In the genomic region with DNA sequence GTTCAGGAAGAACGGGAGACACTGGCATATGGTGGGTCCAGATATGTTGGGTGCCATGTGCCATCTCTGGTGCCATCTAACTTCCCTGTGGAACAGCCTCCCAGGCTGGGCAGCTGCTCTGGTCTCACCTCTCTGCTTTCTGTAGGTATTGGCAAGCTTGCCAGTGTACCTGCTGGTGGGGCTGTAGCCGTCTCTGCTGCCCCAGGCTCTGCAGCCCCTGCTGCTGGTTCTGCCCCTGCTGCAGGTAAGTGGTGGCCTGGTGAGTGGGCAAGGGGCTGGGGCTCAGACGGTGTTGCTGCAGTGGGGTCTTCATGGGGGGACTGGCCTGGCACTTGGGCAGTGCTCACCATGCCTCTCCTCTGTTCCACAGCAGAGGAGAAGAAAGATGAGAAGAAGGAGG, we compare ENCODE assay signal across 14 cellular contexts. TPM values are rescaled to one million over a fixed set of nuclear protein-coding genes. Genes with fewer than 3 reads are reported as not detected.
DNase-seq lines count a peak whose midpoint lies in the region; ATAC-seq and TF ChIP-seq lines count a peak whose summit lies in the region.
"Had no signal": no experiment of that assay in that cellular context is flagged by ENCODE, and none has a peak within 500 bp of the region (broad histone marks: within the 10 kb centered on the region; RNA-seq: fewer than 3 reads in every experiment).

No MANE protein-coding gene starts in this region.

- CTCF ChIA-PET in activated naive CD4-positive, alpha-beta T cell treated with anti-CD3 and anti-CD28 coated beads for 36 hours (lab: Charles Lee), result no interaction called here

- no peak overlapping the region for H3K4me3 ChIP-seq in SK-N-MC
- H3K4me3 ChIP-seq in endodermal cell (ENCODE audit: low read length), result no peak overlapping the region
- no peak overlapping the region for H3K4me3 ChIP-seq in sigmoid colon
- H3K4me3 ChIP-seq: SJSA1, vagina had no signal

- no peak for DNase-seq in activated naive CD4-positive, alpha-beta T cell treated with anti-CD3 and anti-CD28 coated beads for 36 hours
- no peak for DNase-seq in activated naive CD4-positive, alpha-beta T cell treated with Interleukin-2 at 50 U/mL for 16 hours
- no peak for DNase-seq in SK-N-MC (ENCODE audit: low read depth, low spot score)
- DNase-seq in endodermal cell, result no peak
- DNase-seq in stimulated activated naive CD8-positive, alpha-beta T cell treated with anti-CD3 and anti-CD28 coated beads, Interleukin-15, amount 100 ng/mL, for 72 hours, result no peak
- no peak for DNase-seq in germinal center (ENCODE audit: low spot score)
- DNase-seq in NCI-H82 treated with DMSO at 0.1 percent for 48 hours (lab: John Stamatoyannopoulos, UW; ENCODE audit: unreplicated experiment), result no peak
- no peak for DNase-seq in sigmoid colon
- DNase-seq: anterior cingulate cortex; KBM-7; NCI-H146; stimulated activated CD4-positive, alpha-beta T cell treated with anti-CD3 and anti-CD28 coated beads, Interleukin-12 subunit alpha, Interleukin-12 subunit beta, amount 100 ng/mL, for 4 hours had no signal

- no peak for TF ChIP-seq EP300 in sigmoid colon (IDR thresholded peaks at IDR 0.05)

- H3K9me3 ChIP-seq in SK-N-MC (ENCODE audit: low read depth, low read length) (no peaks in the 10 kb centered on the region), endodermal cell (ENCODE audit: control insufficient read depth, low read length) (no peaks in the 10 kb centered on the region), sigmoid colon (no peaks in the 10 kb centered on the region)
- H3K9me3 ChIP-seq: SJSA1, vagina had no signal

- no peaks in the 10 kb centered on the region for H3K27me3 ChIP-seq in endodermal cell (ENCODE audit: control insufficient read depth, insufficient read depth, low read length, poor library complexity, severe bottlenecking)
- no peaks in the 10 kb centered on the region for H3K27me3 ChIP-seq in sigmoid colon
- H3K27me3 ChIP-seq: SJSA1, vagina had no signal

- H3K4me1 Mint-ChIP-seq in activated naive CD4-positive, alpha-beta T cell treated with anti-CD3 and anti-CD28 coated beads for 36 hours (ENCODE audit: low read depth), result peaks cover 30% of the 10 kb centered on the region
- H3K4me1 Mint-ChIP-seq in endodermal cell, result peaks cover 17% of the 10 kb centered on the region
- peaks cover 53% of the 10 kb centered on the region for H3K4me1 Mint-ChIP-seq in stimulated activated naive CD8-positive, alpha-beta T cell treated with anti-CD3 and anti-CD28 coated beads, Interleukin-15, amount 100 ng/mL, for 72 hours

- peaks cover 31% of the 10 kb centered on the region for H3K36me3 Mint-ChIP-seq in activated naive CD4-positive, alpha-beta T cell treated with anti-CD3 and anti-CD28 coated beads for 36 hours (ENCODE audit: low read depth)
- H3K36me3 Mint-ChIP-seq in endodermal cell (ENCODE audit: low read depth), result peaks cover 31% of the 10 kb centered on the region

- H3K4me1 ChIP-seq in endodermal cell (ENCODE audit: control insufficient read depth, insufficient read depth, low read length), result no peaks in the 10 kb centered on the region
- peaks cover 0 to 28% (median 26%) of the 10 kb centered on the region in 4 donors for H3K4me1 ChIP-seq in sigmoid colon

- TF ChIP-seq POLR2A in sigmoid colon (IDR thresholded peaks at IDR 0.05), result no peak

- no peak overlapping the region for H3K9ac ChIP-seq in SK-N-MC (ENCODE audit: insufficient read length)
- no peak overlapping the region for H3K9ac ChIP-seq in endodermal cell (ENCODE audit: extremely low read depth, low read length, poor library complexity, severe bottlenecking)

- intact Hi-C loops in activated naive CD4-positive, alpha-beta T cell treated with anti-CD3 and anti-CD28 coated beads for 36 hours (cut with micrococcal nuclease), result no loop called here
- intact Hi-C loops in sigmoid colon (cut with DNase I), result no loop called here

- no peak for TF ChIP-seq CTCF in endodermal cell (conservative IDR thresholded peaks at IDR 0.05)
- TF ChIP-seq CTCF in sigmoid colon (IDR thresholded peaks at IDR 0.05), result no peak

- H3K9me3 Mint-ChIP-seq in activated naive CD4-positive, alpha-beta T cell treated with anti-CD3 and anti-CD28 coated beads for 36 hours, result no peaks in the 10 kb centered on the region
- H3K9me3 Mint-ChIP-seq in endodermal cell, result no peaks in the 10 kb centered on the region
- no peaks in the 10 kb centered on the region for H3K9me3 Mint-ChIP-seq in stimulated activated naive CD8-positive, alpha-beta T cell treated with anti-CD3 and anti-CD28 coated beads, Interleukin-15, amount 100 ng/mL, for 72 hours

- H3K27ac ChIP-seq in SK-N-MC (peak overlapping the region; percentile 99), endodermal cell (ENCODE audit: low read depth, low read length) (no peak overlapping the region), sigmoid colon (no peak overlapping the region)
- H3K27ac ChIP-seq: SJSA1, vagina had no signal

- H3K36me3 ChIP-seq in SK-N-MC (ENCODE audit: insufficient read depth, low read length) (peaks cover 39% of the 10 kb centered on the region), endodermal cell (ENCODE audit: control insufficient read depth, insufficient read depth, low read length) (peaks cover 31% of the 10 kb centered on the region), sigmoid colon (peaks cover 22 to 39% (median 24%) of the 10 kb centered on the region in 4 donors)

- peak overlapping the region; percentile 84 for H3K4me3 Mint-ChIP-seq in activated naive CD4-positive, alpha-beta T cell treated with anti-CD3 and anti-CD28 coated beads for 36 hours
- peak overlapping the region; percentile 85 for H3K4me3 Mint-ChIP-seq in endodermal cell
- peak overlapping the region; percentile 49 to 88 for H3K4me3 Mint-ChIP-seq in stimulated activated naive CD8-positive, alpha-beta T cell treated with anti-CD3 and anti-CD28 coated beads, Interleukin-15, amount 100 ng/mL, for 72 hours

- H3K27me3 Mint-ChIP-seq in activated naive CD4-positive, alpha-beta T cell treated with anti-CD3 and anti-CD28 coated beads for 36 hours (ENCODE audit: low read depth), result no peaks in the 10 kb centered on the region
- no peaks in the 10 kb centered on the region for H3K27me3 Mint-ChIP-seq in endodermal cell (ENCODE audit: insufficient read depth)
- H3K27me3 Mint-ChIP-seq in stimulated activated naive CD8-positive, alpha-beta T cell treated with anti-CD3 and anti-CD28 coated beads, Interleukin-15, amount 100 ng/mL, for 72 hours, result no peaks in the 10 kb centered on the region

- H3K27ac Mint-ChIP-seq in activated naive CD4-positive, alpha-beta T cell treated with anti-CD3 and anti-CD28 coated beads for 36 hours, result no peak overlapping the region
- H3K27ac Mint-ChIP-seq in endodermal cell, result peak overlapping the region; percentile 58
- peak overlapping the region in 1 of 2 donors; percentile 83 for H3K27ac Mint-ChIP-seq in stimulated activated naive CD8-positive, alpha-beta T cell treated with anti-CD3 and anti-CD28 coated beads, Interleukin-15, amount 100 ng/mL, for 72 hours

- WGBS in endodermal cell (ENCODE audit: insufficient coverage in 1 of 2, insufficient read length in 1 of 2), 2 experiments, result 97 to 100% methylated on average over 1 to 3 of the region's 3 CpGs
- WGBS in sigmoid colon, 2 donors, result 76 to 82% methylated on average over 3 of the region's 3 CpGs

- no peak for ATAC-seq in stimulated activated naive CD8-positive, alpha-beta T cell treated with anti-CD3 and anti-CD28 coated beads, Interleukin-15, amount 100 ng/mL, for 72 hours

RNA-seq across cellular contexts. Expression of gene RPLP2, which starts 2.6 kb away (rescaled TPM):
- total RNA-seq in activated naive CD4-positive, alpha-beta T cell treated with anti-CD3 and anti-CD28 coated beads for 36 hours, result 1,000 to 10,000 TPM; 3,807 to 3,940 TPM
- total RNA-seq in endodermal cell, result 1,000 to 10,000 TPM; 1,966 to 2,020 TPM
- 1,769 TPM for polyA plus RNA-seq in endodermal cell (2013, experiment 1 of 2)
- 1,602 TPM for polyA plus RNA-seq in endodermal cell (2013, experiment 2 of 2)
- 100 to 1,000 TPM; 405 to 632 (median 412) TPM for total RNA-seq in sigmoid colon
- polyA plus RNA-seq in sigmoid colon, result 1,000 to 10,000 TPM; 1,208 to 2,533 (median 1,777) TPM

RNA-seq across cellular contexts. Expression of gene PNPLA2, which starts 6.3 kb away (rescaled TPM):
- 10 to 100 TPM; 15.5 to 22.6 TPM for total RNA-seq in activated naive CD4-positive, alpha-beta T cell treated with anti-CD3 and anti-CD28 coated beads for 36 hours
- total RNA-seq in endodermal cell (10 to 100 TPM; 77.0 to 77.6 TPM), sigmoid colon (10 to 100 TPM; 26.3 to 39.6 (median 34.6) TPM)
- 35.9 TPM for polyA plus RNA-seq in endodermal cell (2013, experiment 1 of 2)
- 30.1 TPM for polyA plus RNA-seq in endodermal cell (2013, experiment 2 of 2)
- 100 to 1,000 TPM in 1 of 3 donors, 10 to 100 TPM in 2; 35.4 to 137 (median 47.6) TPM for polyA plus RNA-seq in sigmoid colon

RNA-seq across cellular contexts. Expression of gene PIDD1, which starts 7.4 kb away (rescaled TPM):
- 10 to 100 TPM; 43.2 to 45.2 TPM for total RNA-seq in activated naive CD4-positive, alpha-beta T cell treated with anti-CD3 and anti-CD28 coated beads for 36 hours
- total RNA-seq in endodermal cell (10 to 100 TPM; 39.9 to 48.8 TPM), sigmoid colon (10 to 100 TPM in 2 of 4 donors, 1 to 10 TPM in 2; 6.7 to 26.6 (median 11.4) TPM)
- polyA plus RNA-seq in endodermal cell (2013, experiment 1 of 2), result 34.3 TPM
- polyA plus RNA-seq in endodermal cell (2013, experiment 2 of 2), result 24.6 TPM
- 10 to 100 TPM in 1 of 3 donors, 1 to 10 TPM in 2; 4.9 to 28.8 (median 6.0) TPM for polyA plus RNA-seq in sigmoid colon

RNA-seq across cellular contexts. Expression of gene SLC25A22, which starts 14.3 kb away (rescaled TPM):
- total RNA-seq in activated naive CD4-positive, alpha-beta T cell treated with anti-CD3 and anti-CD28 coated beads for 36 hours, result 10 to 100 TPM; 19.1 to 21.8 TPM
- total RNA-seq in endodermal cell (10 to 100 TPM; 46.5 to 56.2 TPM), sigmoid colon (1 to 10 TPM; 3.8 to 7.2 (median 5.4) TPM)
- polyA plus RNA-seq in endodermal cell (2013, experiment 1 of 2), result 32.4 TPM
- polyA plus RNA-seq in endodermal cell (2013, experiment 2 of 2), result 28.6 TPM
- 10 to 100 TPM in 1 of 3 donors, 1 to 10 TPM in 2; 7.8 to 26.4 (median 9.7) TPM for polyA plus RNA-seq in sigmoid colon

RNA-seq across cellular contexts. Expression of gene CRACR2B, which starts 15.3 kb away (rescaled TPM):
- total RNA-seq in activated naive CD4-positive, alpha-beta T cell treated with anti-CD3 and anti-CD28 coated beads for 36 hours, result under 1 TPM; 0.32 to 0.41 TPM
- total RNA-seq in endodermal cell, result 10 to 100 TPM; 22.3 to 28.1 TPM
- 9.0 TPM for polyA plus RNA-seq in endodermal cell (2013, experiment 1 of 2)
- 6.2 TPM for polyA plus RNA-seq in endodermal cell (2013, experiment 2 of 2)
- 1 to 10 TPM; 1.5 to 9.5 (median 4.6) TPM for total RNA-seq in sigmoid colon
- 100 to 1,000 TPM in 1 of 3 donors, 10 to 100 TPM in 2; 32.1 to 149 (median 46.8) TPM for polyA plus RNA-seq in sigmoid colon
- total RNA-seq: SJSA1 had no signal
